1 cellular context compared by ENCODE assay signal in the genomic region with DNA sequence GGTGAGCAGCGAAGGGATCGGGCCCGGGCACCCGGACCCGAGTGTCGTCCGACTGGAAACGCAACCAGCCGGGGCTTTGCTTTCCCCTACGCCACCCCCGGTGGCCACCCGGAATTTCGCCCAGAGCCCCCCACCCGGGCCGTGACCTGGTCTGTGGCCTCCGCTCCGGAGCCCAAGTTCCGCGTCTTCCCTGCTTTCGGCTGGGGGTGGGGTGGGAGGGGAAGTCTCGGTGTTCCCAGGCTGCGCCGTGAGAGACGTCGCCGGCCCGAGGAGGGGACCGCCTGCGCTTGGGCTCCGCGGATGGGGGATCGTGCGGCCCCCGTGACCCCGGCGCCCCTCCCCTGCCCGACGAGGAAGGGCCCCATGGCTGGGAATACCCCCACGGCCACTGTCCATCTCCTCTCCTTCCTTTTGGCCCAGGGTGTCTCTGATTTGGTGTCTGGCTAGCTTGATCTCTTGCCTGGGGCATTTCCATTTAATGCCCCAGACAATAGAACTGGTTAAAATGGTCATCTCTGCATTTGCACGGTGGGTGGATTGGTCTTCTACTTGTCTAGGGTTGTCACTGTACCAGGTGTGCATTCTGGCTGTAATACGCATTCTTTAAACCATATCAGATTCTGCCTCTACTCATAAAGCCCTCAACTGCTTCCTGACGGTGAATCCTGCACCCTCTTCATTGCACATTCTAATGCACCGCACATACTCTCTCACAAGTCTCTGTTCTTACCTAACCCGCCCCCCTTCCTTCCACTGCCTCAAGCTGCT.
TF ChIP-seq lines count a peak whose summit lies in the region.

No MANE protein-coding gene starts in this region.

TF ChIP-seq in K562, 482 proteins besides CTCF, POLR2A, EP300 and RAD21 (continued from another document and continues in another):
- TF ChIP-seq, protein P1, sequence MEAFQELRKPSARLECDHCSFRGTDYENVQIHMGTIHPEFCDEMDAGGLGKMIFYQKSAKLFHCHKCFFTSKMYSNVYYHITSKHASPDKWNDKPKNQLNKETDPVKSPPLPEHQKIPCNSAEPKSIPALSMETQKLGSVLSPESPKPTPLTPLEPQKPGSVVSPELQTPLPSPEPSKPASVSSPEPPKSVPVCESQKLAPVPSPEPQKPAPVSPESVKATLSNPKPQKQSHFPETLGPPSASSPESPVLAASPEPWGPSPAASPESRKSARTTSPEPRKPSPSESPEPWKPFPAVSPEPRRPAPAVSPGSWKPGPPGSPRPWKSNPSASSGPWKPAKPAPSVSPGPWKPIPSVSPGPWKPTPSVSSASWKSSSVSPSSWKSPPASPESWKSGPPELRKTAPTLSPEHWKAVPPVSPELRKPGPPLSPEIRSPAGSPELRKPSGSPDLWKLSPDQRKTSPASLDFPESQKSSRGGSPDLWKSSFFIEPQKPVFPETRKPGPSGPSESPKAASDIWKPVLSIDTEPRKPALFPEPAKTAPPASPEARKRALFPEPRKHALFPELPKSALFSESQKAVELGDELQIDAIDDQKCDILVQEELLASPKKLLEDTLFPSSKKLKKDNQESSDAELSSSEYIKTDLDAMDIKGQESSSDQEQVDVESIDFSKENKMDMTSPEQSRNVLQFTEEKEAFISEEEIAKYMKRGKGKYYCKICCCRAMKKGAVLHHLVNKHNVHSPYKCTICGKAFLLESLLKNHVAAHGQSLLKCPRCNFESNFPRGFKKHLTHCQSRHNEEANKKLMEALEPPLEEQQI (IDR thresholded peaks at IDR 0.05) = no peak
- TF ChIP-seq ZKSCAN3 (CRISPR knock-in tag; IDR thresholded peaks at IDR 0.05) (no peak), ZBED1 (IDR thresholded peaks at IDR 0.05) (no peak), PHF21A (IDR thresholded peaks at IDR 0.05; ENCODE audit: borderline replicate concordance, low read depth) (no peak), SIX5 (IDR thresholded peaks at IDR 0.05; ENCODE audit: borderline replicate concordance in 1 of 2, insufficient read depth in 1 of 2, low read depth in 1 of 2, low read length in 2 of 2) (no peak), NFRKB (IDR thresholded peaks at IDR 0.05; ENCODE audit: low read depth) (no peak), YY1 (IDR thresholded peaks at IDR 0.05; ENCODE audit: borderline replicate concordance in 1 of 3, control insufficient read depth in 1 of 3, extremely low read depth in 1 of 3, insufficient read depth in 3 of 3, insufficient read length in 1 of 3, insufficient replicate concordance in 2 of 3, low read depth in 1 of 3, low read length in 2 of 3) (peak in 1 of 3 experiments; percentile 1), EWSR1 (IDR thresholded peaks at IDR 0.05; ENCODE audit: borderline replicate concordance, low read depth, partially characterized antibody) (no peak), TSC22D4 (tag; IDR thresholded peaks at IDR 0.05) (no peak), PHB (CRISPR knock-in tag; IDR thresholded peaks at IDR 0.05) (no peak), ZBTB1 (CRISPR knock-in tag; IDR thresholded peaks at IDR 0.05; ENCODE audit: borderline replicate concordance, low read depth) (no peak; the same call in 1 of the 2 replicates), MAFG (tag; conservative IDR thresholded peaks at IDR 0.05) (no peak), ATF7 (IDR thresholded peaks at IDR 0.05) (no peak), ARID2 (IDR thresholded peaks at IDR 0.05) (no peak), FOXA1 (IDR thresholded peaks at IDR 0.05; ENCODE audit: borderline replicate concordance) (no peak), IFI16 (CRISPR knock-in tag; IDR thresholded peaks at IDR 0.05) (no peak), SIN3B (IDR thresholded peaks at IDR 0.05; ENCODE audit: low read depth) (no peak), CXXC5 (CRISPR knock-in tag; IDR thresholded peaks at IDR 0.05) (peak; percentile 9; the same call in 1 of the 2 replicates), BRCA1 (IDR thresholded peaks at IDR 0.05) (no peak), BRCA1 (CRISPR knock-in tag; IDR thresholded peaks at IDR 0.05) (no peak), ELF1 (tag; IDR thresholded peaks at IDR 0.05) (no peak), KAT8 (IDR thresholded peaks at IDR 0.05; ENCODE audit: low read depth) (no peak), MYC (IDR thresholded peaks at IDR 0.05; ENCODE audit: low read depth, low read length) (no peak), MYC (CRISPR knock-in tag; IDR thresholded peaks at IDR 0.05; ENCODE audit: borderline replicate concordance, low read depth) (no peak), RFX7 (CRISPR knock-in tag; IDR thresholded peaks at IDR 0.05) (no peak), ZNF696 (CRISPR knock-in tag; conservative IDR thresholded peaks at IDR 0.05) (no peak), PTBP1 (IDR thresholded peaks at IDR 0.05; ENCODE audit: low read depth, low read length) (no peak), SNIP1 (IDR thresholded peaks at IDR 0.05; ENCODE audit: low read depth) (no peak)
- TF ChIP-seq, protein P2, sequence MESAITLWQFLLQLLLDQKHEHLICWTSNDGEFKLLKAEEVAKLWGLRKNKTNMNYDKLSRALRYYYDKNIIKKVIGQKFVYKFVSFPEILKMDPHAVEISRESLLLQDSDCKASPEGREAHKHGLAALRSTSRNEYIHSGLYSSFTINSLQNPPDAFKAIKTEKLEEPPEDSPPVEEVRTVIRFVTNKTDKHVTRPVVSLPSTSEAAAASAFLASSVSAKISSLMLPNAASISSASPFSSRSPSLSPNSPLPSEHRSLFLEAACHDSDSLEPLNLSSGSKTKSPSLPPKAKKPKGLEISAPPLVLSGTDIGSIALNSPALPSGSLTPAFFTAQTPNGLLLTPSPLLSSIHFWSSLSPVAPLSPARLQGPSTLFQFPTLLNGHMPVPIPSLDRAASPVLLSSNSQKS (CRISPR knock-in tag; IDR thresholded peaks at IDR 0.05) = no peak
- TF ChIP-seq, protein P3, sequence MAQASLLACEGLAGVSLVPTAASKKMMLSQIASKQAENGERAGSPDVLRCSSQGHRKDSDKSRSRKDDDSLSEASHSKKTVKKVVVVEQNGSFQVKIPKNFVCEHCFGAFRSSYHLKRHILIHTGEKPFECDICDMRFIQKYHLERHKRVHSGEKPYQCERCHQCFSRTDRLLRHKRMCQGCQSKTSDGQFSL (CRISPR knock-in tag; IDR thresholded peaks at IDR 0.05) = 0 out of 2 replicates have a peak, but pooled peaks have one; percentile 11
- TF ChIP-seq, protein P3 (tag; IDR thresholded peaks at IDR 0.05) = no peak
- TF ChIP-seq, protein P4, sequence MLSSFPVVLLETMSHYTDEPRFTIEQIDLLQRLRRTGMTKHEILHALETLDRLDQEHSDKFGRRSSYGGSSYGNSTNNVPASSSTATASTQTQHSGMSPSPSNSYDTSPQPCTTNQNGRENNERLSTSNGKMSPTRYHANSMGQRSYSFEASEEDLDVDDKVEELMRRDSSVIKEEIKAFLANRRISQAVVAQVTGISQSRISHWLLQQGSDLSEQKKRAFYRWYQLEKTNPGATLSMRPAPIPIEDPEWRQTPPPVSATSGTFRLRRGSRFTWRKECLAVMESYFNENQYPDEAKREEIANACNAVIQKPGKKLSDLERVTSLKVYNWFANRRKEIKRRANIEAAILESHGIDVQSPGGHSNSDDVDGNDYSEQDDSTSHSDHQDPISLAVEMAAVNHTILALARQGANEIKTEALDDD (IDR thresholded peaks at IDR 0.05) = peak; percentile 55
- TF ChIP-seq, protein P5, sequence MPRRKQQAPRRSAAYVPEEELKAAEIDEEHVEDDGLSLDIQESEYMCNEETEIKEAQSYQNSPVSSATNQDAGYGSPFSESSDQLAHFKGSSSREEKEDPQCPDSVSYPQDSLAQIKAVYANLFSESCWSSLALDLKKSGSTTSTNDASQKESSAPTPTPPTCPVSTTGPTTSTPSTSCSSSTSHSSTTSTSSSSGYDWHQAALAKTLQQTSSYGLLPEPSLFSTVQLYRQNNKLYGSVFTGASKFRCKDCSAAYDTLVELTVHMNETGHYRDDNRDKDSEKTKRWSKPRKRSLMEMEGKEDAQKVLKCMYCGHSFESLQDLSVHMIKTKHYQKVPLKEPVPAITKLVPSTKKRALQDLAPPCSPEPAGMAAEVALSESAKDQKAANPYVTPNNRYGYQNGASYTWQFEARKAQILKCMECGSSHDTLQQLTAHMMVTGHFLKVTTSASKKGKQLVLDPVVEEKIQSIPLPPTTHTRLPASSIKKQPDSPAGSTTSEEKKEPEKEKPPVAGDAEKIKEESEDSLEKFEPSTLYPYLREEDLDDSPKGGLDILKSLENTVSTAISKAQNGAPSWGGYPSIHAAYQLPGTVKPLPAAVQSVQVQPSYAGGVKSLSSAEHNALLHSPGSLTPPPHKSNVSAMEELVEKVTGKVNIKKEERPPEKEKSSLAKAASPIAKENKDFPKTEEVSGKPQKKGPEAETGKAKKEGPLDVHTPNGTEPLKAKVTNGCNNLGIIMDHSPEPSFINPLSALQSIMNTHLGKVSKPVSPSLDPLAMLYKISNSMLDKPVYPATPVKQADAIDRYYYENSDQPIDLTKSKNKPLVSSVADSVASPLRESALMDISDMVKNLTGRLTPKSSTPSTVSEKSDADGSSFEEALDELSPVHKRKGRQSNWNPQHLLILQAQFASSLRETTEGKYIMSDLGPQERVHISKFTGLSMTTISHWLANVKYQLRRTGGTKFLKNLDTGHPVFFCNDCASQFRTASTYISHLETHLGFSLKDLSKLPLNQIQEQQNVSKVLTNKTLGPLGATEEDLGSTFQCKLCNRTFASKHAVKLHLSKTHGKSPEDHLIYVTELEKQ (CRISPR knock-in tag; IDR thresholded peaks at IDR 0.05) = no peak
- TF ChIP-seq, protein P6, sequence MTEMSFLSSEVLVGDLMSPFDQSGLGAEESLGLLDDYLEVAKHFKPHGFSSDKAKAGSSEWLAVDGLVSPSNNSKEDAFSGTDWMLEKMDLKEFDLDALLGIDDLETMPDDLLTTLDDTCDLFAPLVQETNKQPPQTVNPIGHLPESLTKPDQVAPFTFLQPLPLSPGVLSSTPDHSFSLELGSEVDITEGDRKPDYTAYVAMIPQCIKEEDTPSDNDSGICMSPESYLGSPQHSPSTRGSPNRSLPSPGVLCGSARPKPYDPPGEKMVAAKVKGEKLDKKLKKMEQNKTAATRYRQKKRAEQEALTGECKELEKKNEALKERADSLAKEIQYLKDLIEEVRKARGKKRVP (CRISPR knock-in tag; IDR thresholded peaks at IDR 0.05) = no peak
- TF ChIP-seq, protein P7, sequence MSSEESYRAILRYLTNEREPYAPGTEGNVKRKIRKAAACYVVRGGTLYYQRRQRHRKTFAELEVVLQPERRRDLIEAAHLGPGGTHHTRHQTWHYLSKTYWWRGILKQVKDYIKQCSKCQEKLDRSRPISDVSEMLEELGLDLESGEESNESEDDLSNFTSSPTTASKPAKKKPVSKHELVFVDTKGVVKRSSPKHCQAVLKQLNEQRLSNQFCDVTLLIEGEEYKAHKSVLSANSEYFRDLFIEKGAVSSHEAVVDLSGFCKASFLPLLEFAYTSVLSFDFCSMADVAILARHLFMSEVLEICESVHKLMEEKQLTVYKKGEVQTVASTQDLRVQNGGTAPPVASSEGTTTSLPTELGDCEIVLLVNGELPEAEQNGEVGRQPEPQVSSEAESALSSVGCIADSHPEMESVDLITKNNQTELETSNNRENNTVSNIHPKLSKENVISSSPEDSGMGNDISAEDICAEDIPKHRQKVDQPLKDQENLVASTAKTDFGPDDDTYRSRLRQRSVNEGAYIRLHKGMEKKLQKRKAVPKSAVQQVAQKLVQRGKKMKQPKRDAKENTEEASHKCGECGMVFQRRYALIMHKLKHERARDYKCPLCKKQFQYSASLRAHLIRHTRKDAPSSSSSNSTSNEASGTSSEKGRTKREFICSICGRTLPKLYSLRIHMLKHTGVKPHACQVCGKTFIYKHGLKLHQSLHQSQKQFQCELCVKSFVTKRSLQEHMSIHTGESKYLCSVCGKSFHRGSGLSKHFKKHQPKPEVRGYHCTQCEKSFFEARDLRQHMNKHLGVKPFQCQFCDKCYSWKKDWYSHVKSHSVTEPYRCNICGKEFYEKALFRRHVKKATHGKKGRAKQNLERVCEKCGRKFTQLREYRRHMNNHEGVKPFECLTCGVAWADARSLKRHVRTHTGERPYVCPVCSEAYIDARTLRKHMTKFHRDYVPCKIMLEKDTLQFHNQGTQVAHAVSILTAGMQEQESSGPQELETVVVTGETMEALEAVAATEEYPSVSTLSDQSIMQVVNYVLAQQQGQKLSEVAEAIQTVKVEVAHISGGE (CRISPR knock-in tag; IDR thresholded peaks at IDR 0.05) = peak in 2 of 3 experiments; percentile 56 to 87; a peak in 2 of 6 replicates
- TF ChIP-seq, protein P8, sequence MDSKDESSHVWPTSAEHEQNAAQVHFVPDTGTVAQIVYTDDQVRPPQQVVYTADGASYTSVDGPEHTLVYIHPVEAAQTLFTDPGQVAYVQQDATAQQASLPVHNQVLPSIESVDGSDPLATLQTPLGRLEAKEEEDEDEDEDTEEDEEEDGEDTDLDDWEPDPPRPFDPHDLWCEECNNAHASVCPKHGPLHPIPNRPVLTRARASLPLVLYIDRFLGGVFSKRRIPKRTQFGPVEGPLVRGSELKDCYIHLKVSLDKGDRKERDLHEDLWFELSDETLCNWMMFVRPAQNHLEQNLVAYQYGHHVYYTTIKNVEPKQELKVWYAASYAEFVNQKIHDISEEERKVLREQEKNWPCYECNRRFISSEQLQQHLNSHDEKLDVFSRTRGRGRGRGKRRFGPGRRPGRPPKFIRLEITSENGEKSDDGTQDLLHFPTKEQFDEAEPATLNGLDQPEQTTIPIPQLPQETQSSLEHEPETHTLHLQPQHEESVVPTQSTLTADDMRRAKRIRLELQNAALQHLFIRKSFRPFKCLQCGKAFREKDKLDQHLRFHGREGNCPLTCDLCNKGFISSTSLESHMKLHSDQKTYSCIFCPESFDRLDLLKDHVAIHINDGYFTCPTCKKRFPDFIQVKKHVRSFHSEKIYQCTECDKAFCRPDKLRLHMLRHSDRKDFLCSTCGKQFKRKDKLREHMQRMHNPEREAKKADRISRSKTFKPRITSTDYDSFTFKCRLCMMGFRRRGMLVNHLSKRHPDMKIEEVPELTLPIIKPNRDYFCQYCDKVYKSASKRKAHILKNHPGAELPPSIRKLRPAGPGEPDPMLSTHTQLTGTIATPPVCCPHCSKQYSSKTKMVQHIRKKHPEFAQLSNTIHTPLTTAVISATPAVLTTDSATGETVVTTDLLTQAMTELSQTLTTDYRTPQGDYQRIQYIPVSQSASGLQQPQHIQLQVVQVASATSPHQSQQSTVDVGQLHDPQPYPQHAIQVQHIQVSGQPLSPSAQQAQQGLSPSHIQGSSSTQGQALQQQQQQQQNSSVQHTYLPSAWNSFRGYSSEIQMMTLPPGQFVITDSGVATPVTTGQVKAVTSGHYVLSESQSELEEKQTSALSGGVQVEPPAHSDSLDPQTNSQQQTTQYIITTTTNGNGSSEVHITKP (IDR thresholded peaks at IDR 0.05; ENCODE audit: partially characterized antibody) = no peak
- TF ChIP-seq, protein P9, sequence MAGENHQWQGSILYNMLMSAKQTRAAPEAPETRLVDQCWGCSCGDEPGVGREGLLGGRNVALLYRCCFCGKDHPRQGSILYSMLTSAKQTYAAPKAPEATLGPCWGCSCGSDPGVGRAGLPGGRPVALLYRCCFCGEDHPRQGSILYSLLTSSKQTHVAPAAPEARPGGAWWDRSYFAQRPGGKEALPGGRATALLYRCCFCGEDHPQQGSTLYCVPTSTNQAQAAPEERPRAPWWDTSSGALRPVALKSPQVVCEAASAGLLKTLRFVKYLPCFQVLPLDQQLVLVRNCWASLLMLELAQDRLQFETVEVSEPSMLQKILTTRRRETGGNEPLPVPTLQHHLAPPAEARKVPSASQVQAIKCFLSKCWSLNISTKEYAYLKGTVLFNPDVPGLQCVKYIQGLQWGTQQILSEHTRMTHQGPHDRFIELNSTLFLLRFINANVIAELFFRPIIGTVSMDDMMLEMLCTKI (IDR thresholded peaks at IDR 0.05; ENCODE audit: partially characterized antibody) = no peak
